11 cellular contexts compared by ENCODE assay signal in genomic region chr1:225961659-225962439, GRCh38. TPM values are rescaled to one million over a fixed set of nuclear protein-coding genes. Genes with fewer than 3 reads are reported as not detected.
"Had no signal": no experiment of that assay in that cellular context is flagged by ENCODE, and none has a peak within 500 bp of the region (broad histone marks: within the 10 kb centered on the region; RNA-seq: fewer than 3 reads in every experiment).

No MANE protein-coding gene starts in this region.

- H3K27ac Mint-ChIP-seq: activated CD8-positive, alpha-beta T cell treated with anti-CD3 and anti-CD28 coated beads for 36 hours; activated naive CD4-positive, alpha-beta T cell treated with anti-CD3 and anti-CD28 coated beads for 36 hours; natural killer cell had no signal

- H3K9me3 ChIP-seq: colonic mucosa, heart left ventricle, thyroid gland, vagina had no signal

- H3K36me3 ChIP-seq: colonic mucosa, heart left ventricle, thyroid gland, vagina had no signal

- H3K36me3 Mint-ChIP-seq: natural killer cell had no signal

- H3K27me3 ChIP-seq: colonic mucosa, heart left ventricle, thyroid gland, vagina had no signal

- H3K27me3 Mint-ChIP-seq: activated CD8-positive, alpha-beta T cell treated with anti-CD3 and anti-CD28 coated beads for 36 hours had no signal

- DNase-seq: mammary epithelial cell, occipital lobe had no signal

- H3K4me3 ChIP-seq: colonic mucosa, heart left ventricle, thyroid gland, vagina had no signal

- H3K4me3 Mint-ChIP-seq: activated CD8-positive, alpha-beta T cell treated with anti-CD3 and anti-CD28 coated beads for 36 hours; activated naive CD4-positive, alpha-beta T cell treated with anti-CD3 and anti-CD28 coated beads for 36 hours; natural killer cell had no signal

- H3K9me3 Mint-ChIP-seq: activated CD8-positive, alpha-beta T cell treated with anti-CD3 and anti-CD28 coated beads for 36 hours; activated naive CD4-positive, alpha-beta T cell treated with anti-CD3 and anti-CD28 coated beads for 36 hours; natural killer cell had no signal

- H3K27ac ChIP-seq: colonic mucosa, heart left ventricle, thyroid gland, vagina had no signal

- H3K4me1 ChIP-seq: colonic mucosa, thyroid gland had no signal

RNA-seq across cellular contexts. Expression of gene LEFTY2, which starts 20.8 kb away (rescaled TPM):
- total RNA-seq: activated CD8-positive, alpha-beta T cell treated with anti-CD3 and anti-CD28 coated beads for 36 hours; fibroblast of lung; left lobe of liver; mammary epithelial cell; natural killer cell had no signal
- polyA plus RNA-seq: fibroblast of lung, mammary epithelial cell had no signal
